ENCODE assay signal across 12 cellular contexts in genomic region chr11:128713595-128713994, GRCh38. TPM values are rescaled to one million over a fixed set of nuclear protein-coding genes. Genes with fewer than 3 reads are reported as not detected.
DNase-seq lines count a peak whose midpoint lies in the region; ATAC-seq and TF ChIP-seq lines count a peak whose summit lies in the region.
"Had no signal": no experiment of that assay in that cellular context is flagged by ENCODE, and none has a peak within 500 bp of the region (broad histone marks: within the 10 kb centered on the region; RNA-seq: fewer than 3 reads in every experiment).

No MANE protein-coding gene starts in this region.

- no peaks in the 10 kb centered on the region for H4K20me1 ChIP-seq in osteoblast (ENCODE audit: insufficient read depth, low read length)

- peaks cover 50% of the 10 kb centered on the region for H3K79me2 ChIP-seq in osteoblast (ENCODE audit: insufficient read depth, low read length)

- H3K27ac ChIP-seq in osteoblast (ENCODE audit: low read depth, low read length): peak overlapping the region; percentile 97
- H3K27ac ChIP-seq in brain microvascular endothelial cell: no peak overlapping the region
- H3K27ac ChIP-seq: foreskin keratinocyte had no signal

- intact Hi-C loops in activated CD4-positive, alpha-beta T cell treated with anti-CD3 and anti-CD28 coated beads for 36 hours (cut with DNase I, micrococcal nuclease): no loop called here
- intact Hi-C loops in activated CD4-positive, alpha-beta memory T cell treated with anti-CD3 and anti-CD28 coated beads for 36 hours (cut with micrococcal nuclease): loop anchor here (1.0 kb wide), 1 partner anchor 9 kb away; no protein-coding TSS in a partner anchor

- in situ Hi-C loops in brain microvascular endothelial cell (cut with HindIII; ENCODE audit: low pct_ligation_motif_present, low sequenced_read_pairs): no loop called here

- H2AFZ ChIP-seq in osteoblast (ENCODE audit: low read length): no peak overlapping the region

- no peaks in the 10 kb centered on the region for H3K27me3 Mint-ChIP-seq in activated CD4-positive, alpha-beta T cell treated with anti-CD3 and anti-CD28 coated beads for 36 hours
- no peaks in the 10 kb centered on the region for H3K27me3 Mint-ChIP-seq in activated CD4-positive, alpha-beta memory T cell treated with anti-CD3 and anti-CD28 coated beads for 36 hours

- no peaks in the 10 kb centered on the region for H3K27me3 ChIP-seq in osteoblast (ENCODE audit: insufficient read depth, low read length)
- no peaks in the 10 kb centered on the region for H3K27me3 ChIP-seq in brain microvascular endothelial cell (replicated peaks)

- TF ChIP-seq CTCF in osteoblast (IDR thresholded peaks at IDR 0.05; ENCODE audit: extremely low read depth, low read depth, low read length) (no peak), brain microvascular endothelial cell (IDR thresholded peaks at IDR 0.05; ENCODE audit: low read depth, low read length, missing control alignments) (no peak)

- DNase-seq in activated CD4-positive, alpha-beta T cell treated with anti-CD3 and anti-CD28 coated beads for 36 hours: no peak
- no peak for DNase-seq in activated CD4-positive, alpha-beta T cell treated with anti-CD3 and anti-CD28 coated beads for 48 hours
- DNase-seq in activated CD4-positive, alpha-beta memory T cell treated with anti-CD3 and anti-CD28 coated beads for 36 hours: no peak
- DNase-seq in osteoblast (ENCODE audit: insufficient read length, low spot score, missing footprints) (no peak), inferior parietal cortex (ENCODE audit: extremely low spot score) (no peak), brain microvascular endothelial cell (no peak)
- DNase-seq: foreskin keratinocyte, NCI-H1694 treated with DMSO at 0.1 percent for 48 hours, T1000 had no signal

- ATAC-seq in activated CD4-positive, alpha-beta T cell treated with anti-CD3 and anti-CD28 coated beads for 36 hours: peak; percentile 10
- ATAC-seq in HG03354 (IDR thresholded peaks at IDR 0.05; ENCODE audit: poor library complexity, severe bottlenecking, unreplicated experiment) (peak; percentile 40), HG03280 (IDR thresholded peaks at IDR 0.05; ENCODE audit: unreplicated experiment) (no peak)
- ATAC-seq: foreskin keratinocyte had no signal

- CTCF ChIA-PET in activated CD4-positive, alpha-beta T cell treated with anti-CD3 and anti-CD28 coated beads for 36 hours (lab: Charles Lee): interaction anchor here (0.7 to 2.5 kb wide), 6 partner anchors 9 to 81 kb away, joined by 3 to 7 read pairs (median 6); partner anchors contain the start of gene FLI1
- CTCF ChIA-PET in activated CD4-positive, alpha-beta memory T cell treated with anti-CD3 and anti-CD28 coated beads for 36 hours (lab: Charles Lee): interaction anchor here (1.0 to 1.9 kb wide), 3 partner anchors 8 to 18 kb away, joined by 3 to 7 read pairs (median 4); no protein-coding TSS in a partner anchor

- H3K9me3 ChIP-seq in osteoblast (ENCODE audit: low read depth, low read length): no peaks in the 10 kb centered on the region

- H3K27ac Mint-ChIP-seq in activated CD4-positive, alpha-beta T cell treated with anti-CD3 and anti-CD28 coated beads for 36 hours: peak overlapping the region; percentile 73
- H3K27ac Mint-ChIP-seq in activated CD4-positive, alpha-beta memory T cell treated with anti-CD3 and anti-CD28 coated beads for 36 hours: peak overlapping the region; percentile 79

- H3K4me3 ChIP-seq in osteoblast (ENCODE audit: insufficient read depth, low read length) (no peak overlapping the region), brain microvascular endothelial cell (ENCODE audit: low read depth, low read length) (no peak overlapping the region)

- H3K4me3 Mint-ChIP-seq in activated CD4-positive, alpha-beta T cell treated with anti-CD3 and anti-CD28 coated beads for 36 hours: no peak overlapping the region
- H3K4me3 Mint-ChIP-seq in activated CD4-positive, alpha-beta memory T cell treated with anti-CD3 and anti-CD28 coated beads for 36 hours: no peak overlapping the region
- H3K4me3 Mint-ChIP-seq: neural crest cell had no signal

- H3K4me2 ChIP-seq in osteoblast (ENCODE audit: insufficient read depth, low read length): no peak overlapping the region

- POLR2A ChIA-PET in activated CD4-positive, alpha-beta T cell treated with anti-CD3 and anti-CD28 coated beads for 36 hours (lab: Charles Lee): interaction anchor here (0.6 to 1.2 kb wide), 4 partner anchors 18 to 454 kb away, joined by 3 to 6 read pairs (median 4); no protein-coding TSS in a partner anchor
- POLR2A ChIA-PET in activated CD4-positive, alpha-beta memory T cell treated with anti-CD3 and anti-CD28 coated beads for 36 hours (lab: Charles Lee): interaction anchor here (0.6 to 1.6 kb wide), 6 partner anchors 15 to 351 kb away, joined by 3 to 5 read pairs (median 4); partner anchors contain the start of gene FLI1

- peaks cover 95% of the 10 kb centered on the region for H3K4me1 Mint-ChIP-seq in activated CD4-positive, alpha-beta T cell treated with anti-CD3 and anti-CD28 coated beads for 36 hours
- peaks cover 93% of the 10 kb centered on the region for H3K4me1 Mint-ChIP-seq in activated CD4-positive, alpha-beta memory T cell treated with anti-CD3 and anti-CD28 coated beads for 36 hours (ENCODE audit: low read depth)

- H3K36me3 ChIP-seq in osteoblast (ENCODE audit: insufficient read depth, low read length): peaks cover 9% of the 10 kb centered on the region
- H3K36me3 ChIP-seq in brain microvascular endothelial cell (replicated peaks): no peaks in the 10 kb centered on the region

- H3K9me3 Mint-ChIP-seq in activated CD4-positive, alpha-beta T cell treated with anti-CD3 and anti-CD28 coated beads for 36 hours (ENCODE audit: low read depth): peaks cover 12% of the 10 kb centered on the region
- H3K9me3 Mint-ChIP-seq in activated CD4-positive, alpha-beta memory T cell treated with anti-CD3 and anti-CD28 coated beads for 36 hours: peaks cover 7% of the 10 kb centered on the region

- peaks cover 33% of the 10 kb centered on the region for H3K36me3 Mint-ChIP-seq in activated CD4-positive, alpha-beta T cell treated with anti-CD3 and anti-CD28 coated beads for 36 hours (ENCODE audit: low read depth)
- H3K36me3 Mint-ChIP-seq in activated CD4-positive, alpha-beta memory T cell treated with anti-CD3 and anti-CD28 coated beads for 36 hours: peaks cover 3% of the 10 kb centered on the region

- peaks cover 75% of the 10 kb centered on the region for H3K4me1 ChIP-seq in osteoblast (ENCODE audit: insufficient read depth, low read length)

RNA-seq across cellular contexts. Expression of gene FLI1, which starts 19.7 kb away (rescaled TPM):
- total RNA-seq in activated CD4-positive, alpha-beta T cell treated with anti-CD3 and anti-CD28 coated beads for 36 hours: 10 to 100 TPM; 40.4 to 57.0 TPM
- 10 to 100 TPM; 60.3 to 63.7 TPM for total RNA-seq in activated CD4-positive, alpha-beta memory T cell treated with anti-CD3 and anti-CD28 coated beads for 36 hours
- total RNA-seq in osteoblast: 23.5 and 23.9 TPM in 2 replicates
